In the genomic region with DNA sequence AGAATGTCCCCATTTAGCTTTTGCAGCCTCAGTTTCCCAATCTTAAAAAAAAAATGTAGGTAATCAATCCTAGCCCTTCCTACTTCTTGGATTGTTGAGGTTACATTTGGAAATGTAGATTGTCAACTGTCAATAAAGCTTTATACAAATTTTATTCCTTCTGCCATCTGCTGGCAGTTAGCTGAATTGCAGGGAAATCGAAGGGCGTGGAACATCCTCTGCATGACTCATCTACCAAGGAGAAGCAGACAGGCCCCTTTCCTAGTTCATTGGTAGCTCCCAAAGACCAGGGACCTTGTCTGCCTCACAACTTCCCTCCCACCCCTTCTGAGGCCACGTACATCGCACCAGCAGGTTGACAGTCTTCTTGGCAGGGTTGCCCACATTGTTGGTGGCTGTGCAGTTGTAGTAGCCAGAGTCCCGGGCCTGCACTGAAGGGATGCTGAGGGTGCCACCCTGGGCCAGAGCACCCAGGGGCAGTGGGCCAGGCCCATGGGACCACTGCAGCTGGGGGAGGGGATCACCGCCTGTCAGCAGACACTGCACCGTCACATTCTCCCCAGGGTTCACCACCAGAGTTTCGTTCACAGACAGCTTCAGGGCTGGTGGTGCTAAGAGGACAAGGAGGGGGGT, we compare ENCODE assay signal across 1 cellular context.
TF ChIP-seq lines count a peak whose summit lies in the region.

No MANE protein-coding gene starts in this region.

TF ChIP-seq in K562, 482 proteins besides CTCF, POLR2A, EP300 and RAD21 (continued from another document):
- TF ChIP-seq, protein P1, sequence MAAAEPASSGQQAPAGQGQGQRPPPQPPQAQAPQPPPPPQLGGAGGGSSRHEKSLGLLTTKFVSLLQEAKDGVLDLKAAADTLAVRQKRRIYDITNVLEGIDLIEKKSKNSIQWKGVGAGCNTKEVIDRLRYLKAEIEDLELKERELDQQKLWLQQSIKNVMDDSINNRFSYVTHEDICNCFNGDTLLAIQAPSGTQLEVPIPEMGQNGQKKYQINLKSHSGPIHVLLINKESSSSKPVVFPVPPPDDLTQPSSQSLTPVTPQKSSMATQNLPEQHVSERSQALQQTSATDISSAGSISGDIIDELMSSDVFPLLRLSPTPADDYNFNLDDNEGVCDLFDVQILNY (CRISPR knock-in tag; IDR thresholded peaks at IDR 0.05), result no peak
- TF ChIP-seq, protein P2, sequence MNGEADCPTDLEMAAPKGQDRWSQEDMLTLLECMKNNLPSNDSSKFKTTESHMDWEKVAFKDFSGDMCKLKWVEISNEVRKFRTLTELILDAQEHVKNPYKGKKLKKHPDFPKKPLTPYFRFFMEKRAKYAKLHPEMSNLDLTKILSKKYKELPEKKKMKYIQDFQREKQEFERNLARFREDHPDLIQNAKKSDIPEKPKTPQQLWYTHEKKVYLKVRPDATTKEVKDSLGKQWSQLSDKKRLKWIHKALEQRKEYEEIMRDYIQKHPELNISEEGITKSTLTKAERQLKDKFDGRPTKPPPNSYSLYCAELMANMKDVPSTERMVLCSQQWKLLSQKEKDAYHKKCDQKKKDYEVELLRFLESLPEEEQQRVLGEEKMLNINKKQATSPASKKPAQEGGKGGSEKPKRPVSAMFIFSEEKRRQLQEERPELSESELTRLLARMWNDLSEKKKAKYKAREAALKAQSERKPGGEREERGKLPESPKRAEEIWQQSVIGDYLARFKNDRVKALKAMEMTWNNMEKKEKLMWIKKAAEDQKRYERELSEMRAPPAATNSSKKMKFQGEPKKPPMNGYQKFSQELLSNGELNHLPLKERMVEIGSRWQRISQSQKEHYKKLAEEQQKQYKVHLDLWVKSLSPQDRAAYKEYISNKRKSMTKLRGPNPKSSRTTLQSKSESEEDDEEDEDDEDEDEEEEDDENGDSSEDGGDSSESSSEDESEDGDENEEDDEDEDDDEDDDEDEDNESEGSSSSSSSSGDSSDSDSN (IDR thresholded peaks at IDR 0.05; ENCODE audit: borderline replicate concordance in 1 of 2, low read depth in 2 of 2, low read length in 2 of 2), result no peak
- TF ChIP-seq GABPA (tag; conservative IDR thresholded peaks at IDR 0.05; ENCODE audit: low read depth) (no peak), TEAD2 (tag; IDR thresholded peaks at IDR 0.05) (0 out of 2 replicates have a peak, but pooled peaks have one; percentile 24), TRIM28 (IDR thresholded peaks at IDR 0.05) (peak; percentile 76; the same call in 1 of the 2 replicates), TFE3 (CRISPR knock-in tag; IDR thresholded peaks at IDR 0.05) (no peak), ZNF175 (CRISPR knock-in tag; IDR thresholded peaks at IDR 0.05; ENCODE audit: low read depth) (no peak), MAFF (IDR thresholded peaks at IDR 0.05; ENCODE audit: low read length) (no peak), JUND (IDR thresholded peaks at IDR 0.05; ENCODE audit: borderline replicate concordance, low read depth, low read length) (peak; percentile 97), JUND (tag; IDR thresholded peaks at IDR 0.05; ENCODE audit: borderline replicate concordance, low read depth, low read length) (peak; percentile 98), ATF4 (CRISPR knock-in tag; IDR thresholded peaks at IDR 0.05) (no peak), FOSL1 (tag; conservative IDR thresholded peaks at IDR 0.05) (peak; percentile 93), POLR2AphosphoS5 (IDR thresholded peaks at IDR 0.05; ENCODE audit: control insufficient read depth, insufficient read depth, low read depth, low read length) (no peak), CREBBP (IDR thresholded peaks at IDR 0.05; ENCODE audit: low read depth, low read length) (no peak), FOXA3 (CRISPR knock-in tag; conservative IDR thresholded peaks at IDR 0.05 in 1 of 2, IDR thresholded peaks at IDR 0.05 in 1 of 2) (0 out of 4 replicates have a peak, but pooled peaks of 1 of the 2 experiments have one; percentile 17), CREB1 (IDR thresholded peaks at IDR 0.05) (no peak), CREB1 (CRISPR knock-in tag; IDR thresholded peaks at IDR 0.05) (no peak), LCOR (CRISPR knock-in tag; IDR thresholded peaks at IDR 0.05) (no peak), PHTF2 (CRISPR knock-in tag; IDR thresholded peaks at IDR 0.05) (no peak)
- TF ChIP-seq, protein P3, sequence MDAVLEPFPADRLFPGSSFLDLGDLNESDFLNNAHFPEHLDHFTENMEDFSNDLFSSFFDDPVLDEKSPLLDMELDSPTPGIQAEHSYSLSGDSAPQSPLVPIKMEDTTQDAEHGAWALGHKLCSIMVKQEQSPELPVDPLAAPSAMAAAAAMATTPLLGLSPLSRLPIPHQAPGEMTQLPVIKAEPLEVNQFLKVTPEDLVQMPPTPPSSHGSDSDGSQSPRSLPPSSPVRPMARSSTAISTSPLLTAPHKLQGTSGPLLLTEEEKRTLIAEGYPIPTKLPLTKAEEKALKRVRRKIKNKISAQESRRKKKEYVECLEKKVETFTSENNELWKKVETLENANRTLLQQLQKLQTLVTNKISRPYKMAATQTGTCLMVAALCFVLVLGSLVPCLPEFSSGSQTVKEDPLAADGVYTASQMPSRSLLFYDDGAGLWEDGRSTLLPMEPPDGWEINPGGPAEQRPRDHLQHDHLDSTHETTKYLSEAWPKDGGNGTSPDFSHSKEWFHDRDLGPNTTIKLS (IDR thresholded peaks at IDR 0.05; ENCODE audit: borderline replicate concordance, low read depth), result no peak
- TF ChIP-seq, protein P4, sequence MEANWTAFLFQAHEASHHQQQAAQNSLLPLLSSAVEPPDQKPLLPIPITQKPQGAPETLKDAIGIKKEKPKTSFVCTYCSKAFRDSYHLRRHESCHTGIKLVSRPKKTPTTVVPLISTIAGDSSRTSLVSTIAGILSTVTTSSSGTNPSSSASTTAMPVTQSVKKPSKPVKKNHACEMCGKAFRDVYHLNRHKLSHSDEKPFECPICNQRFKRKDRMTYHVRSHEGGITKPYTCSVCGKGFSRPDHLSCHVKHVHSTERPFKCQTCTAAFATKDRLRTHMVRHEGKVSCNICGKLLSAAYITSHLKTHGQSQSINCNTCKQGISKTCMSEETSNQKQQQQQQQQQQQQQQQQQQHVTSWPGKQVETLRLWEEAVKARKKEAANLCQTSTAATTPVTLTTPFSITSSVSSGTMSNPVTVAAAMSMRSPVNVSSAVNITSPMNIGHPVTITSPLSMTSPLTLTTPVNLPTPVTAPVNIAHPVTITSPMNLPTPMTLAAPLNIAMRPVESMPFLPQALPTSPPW (CRISPR knock-in tag; IDR thresholded peaks at IDR 0.05), result no peak
TF ChIP-seq in K562: peak in this region for 37.
